ENCODE assay signal across 16 cellular contexts in the genomic region with DNA sequence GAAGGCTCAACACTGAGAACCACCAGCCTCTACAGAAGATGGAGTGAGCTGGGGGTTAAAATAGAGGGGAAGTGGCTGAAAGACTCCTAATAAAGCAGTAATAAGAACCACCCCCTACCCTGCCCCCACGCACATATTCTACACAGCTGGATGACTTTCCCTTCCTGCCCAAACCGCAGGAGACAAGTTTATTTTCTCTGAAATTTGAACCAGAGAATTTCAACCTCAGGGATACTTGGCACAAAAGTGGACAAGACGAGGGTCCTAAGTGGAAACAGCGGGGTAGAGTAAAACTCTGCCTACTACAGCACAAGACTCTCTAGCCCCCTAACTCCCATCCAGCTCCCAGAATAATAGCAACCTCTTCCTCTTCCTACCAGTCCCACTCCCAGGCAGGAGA. TPM values are rescaled to one million over a fixed set of nuclear protein-coding genes. Genes with fewer than 3 reads are reported as not detected.
A peak's percentile ranks its signal among the peaks of the same experiment; 100 is the strongest.
DNase-seq lines count a peak whose midpoint lies in the region; ATAC-seq and TF ChIP-seq lines count a peak whose summit lies in the region.
"Had no signal": no experiment of that assay in that cellular context is flagged by ENCODE, and none has a peak within 500 bp of the region (broad histone marks: within the 10 kb centered on the region; RNA-seq: fewer than 3 reads in every experiment).

No MANE protein-coding gene starts in this region.

- peaks cover 11% of the 10 kb centered on the region for H3K4me1 Mint-ChIP-seq in activated T-cell treated with anti-CD3 and anti-CD28 coated beads, Interleukin-2, amount 50 U/mL, for 72 hours (ENCODE audit: low read depth)
- H3K4me1 Mint-ChIP-seq in activated T-cell treated with anti-CD3 and anti-CD28 coated beads, Interleukin-2, amount 50 U/mL, for 24 hours (ENCODE audit: low read depth) = peaks cover 15% of the 10 kb centered on the region
- peaks cover 27% of the 10 kb centered on the region for H3K4me1 Mint-ChIP-seq in activated CD8-positive, alpha-beta T cell treated with anti-CD3 and anti-CD28 coated beads, Interleukin-2, amount 10 ng/mL, durations not matched to agents 7 days and 5 days (ENCODE audit: low read depth)
- peaks cover 9 to 15% of the 10 kb centered on the region in 2 donors for H3K4me1 Mint-ChIP-seq in effector memory CD8-positive, alpha-beta T cell (ENCODE audit: low read depth in 2 of 2)
- H3K4me1 Mint-ChIP-seq: mesothelial cell of epicardium had no signal

- H3K36me3 Mint-ChIP-seq in activated T-cell treated with anti-CD3 and anti-CD28 coated beads, Interleukin-2, amount 50 U/mL, for 72 hours (ENCODE audit: insufficient read depth in 2 of 2) = peaks cover 2 to 3% of the 10 kb centered on the region in 2 donors
- peaks cover 66% of the 10 kb centered on the region for H3K36me3 Mint-ChIP-seq in activated T-cell treated with anti-CD3 and anti-CD28 coated beads, Interleukin-2, amount 50 U/mL, for 24 hours (ENCODE audit: low read depth)
- H3K36me3 Mint-ChIP-seq in activated CD8-positive, alpha-beta T cell treated with anti-CD3 and anti-CD28 coated beads, Interleukin-2, amount 10 ng/mL, durations not matched to agents 7 days and 5 days (ENCODE audit: low read depth) = peaks cover 32% of the 10 kb centered on the region
- peaks cover 53% of the 10 kb centered on the region for H3K36me3 Mint-ChIP-seq in effector memory CD8-positive, alpha-beta T cell (ENCODE audit: insufficient read depth)

- POLR2A ChIA-PET in activated CD8-positive, alpha-beta T cell treated with anti-CD3 and anti-CD28 coated beads, Interleukin-2, amount 10 ng/mL, durations not matched to agents 7 days and 5 days (lab: Charles Lee) = interaction anchor here (1.0 kb wide), 1 partner anchor 28 kb away, joined by 3 read pairs; the partner anchor contains the start of gene USF3

- WGBS in thyroid gland, 2 donors = 30 to 31% methylated on average over 4 of the region's 4 CpGs

- ATAC-seq in activated T-cell treated with anti-CD3 and anti-CD28 coated beads, Interleukin-2, amount 50 U/mL, for 72 hours (replicated peaks in 1 of 2) = no peak
- ATAC-seq in activated CD8-positive, alpha-beta T cell treated with anti-CD3 and anti-CD28 coated beads, Interleukin-2, amount 10 ng/mL, durations not matched to agents 7 days and 5 days = no peak
- ATAC-seq in effector memory CD8-positive, alpha-beta T cell (replicated peaks) = no peak
- no peak for ATAC-seq in GM18873 (IDR thresholded peaks at IDR 0.05; ENCODE audit: low FRiP score, unreplicated experiment)

- DNase-seq in activated T-cell treated with anti-CD3 and anti-CD28 coated beads, Interleukin-2, amount 50 U/mL, for 72 hours = no peak
- DNase-seq in activated T-cell treated with anti-CD3 and anti-CD28 coated beads, Interleukin-2, amount 50 U/mL, for 24 hours = no peak
- DNase-seq in activated CD8-positive, alpha-beta T cell treated with anti-CD3 and anti-CD28 coated beads, Interleukin-2, amount 10 ng/mL, durations not matched to agents 7 days and 5 days = no peak
- DNase-seq in thyroid gland = peak; percentile 12 to 31
- DNase-seq in effector memory CD8-positive, alpha-beta T cell = no peak
- DNase-seq in stimulated activated CD4-positive, alpha-beta T cell treated with anti-CD3 and anti-CD28 coated beads, Interleukin-2, amount 100 ng/mL, for 24 hours = no peak
- DNase-seq: activated CD4-positive, alpha-beta T cell treated with anti-CD3 and anti-CD28 coated beads for 1 hour; colonic mucosa; heart right ventricle; NCI-H2227 treated with DMSO at 0.1 percent for 48 hours; sigmoid colon had no signal

- H3K4me3 ChIP-seq in iPS-20b (ENCODE audit: low read length) = no peak overlapping the region
- no peak overlapping the region for H3K4me3 ChIP-seq in thyroid gland (replicated peaks in 1 of 3)
- H3K4me3 ChIP-seq: colonic mucosa, heart right ventricle, sigmoid colon had no signal

- no peak for TF ChIP-seq POLR2A in thyroid gland (IDR thresholded peaks at IDR 0.05)

- TF ChIP-seq CTCF in thyroid gland (IDR thresholded peaks at IDR 0.05) = no peak

- H3K4me1 ChIP-seq in iPS-20b (ENCODE audit: insufficient read depth, low read length) = peaks cover 10% of the 10 kb centered on the region; the same call in 1 of the 2 replicates
- H3K4me1 ChIP-seq in thyroid gland = peaks cover 5 to 13% of the 10 kb centered on the region in 2 donors
- H3K4me1 ChIP-seq: colonic mucosa, sigmoid colon had no signal

- H3K9ac ChIP-seq in iPS-20b (ENCODE audit: low read depth, low read length) = peak overlapping the region; percentile 25; the same call in 1 of the 2 replicates
- H3K9ac ChIP-seq: KMS-11 had no signal

- CTCF ChIA-PET in activated CD8-positive, alpha-beta T cell treated with anti-CD3 and anti-CD28 coated beads, Interleukin-2, amount 10 ng/mL, durations not matched to agents 7 days and 5 days (lab: Charles Lee) = interaction anchor here (0.7 to 1.4 kb wide), 2 partner anchors 77 to 84 kb away, joined by 3 to 4 read pairs; no protein-coding TSS in a partner anchor

- intact Hi-C loops in thyroid gland (cut with DNase I) = no loop called here

- no peaks in the 10 kb centered on the region for H3K9me3 Mint-ChIP-seq in activated T-cell treated with anti-CD3 and anti-CD28 coated beads, Interleukin-2, amount 50 U/mL, for 72 hours
- H3K9me3 Mint-ChIP-seq in activated T-cell treated with anti-CD3 and anti-CD28 coated beads, Interleukin-2, amount 50 U/mL, for 24 hours = no peaks in the 10 kb centered on the region
- H3K9me3 Mint-ChIP-seq in activated CD8-positive, alpha-beta T cell treated with anti-CD3 and anti-CD28 coated beads, Interleukin-2, amount 10 ng/mL, durations not matched to agents 7 days and 5 days (ENCODE audit: insufficient read depth) = no peaks in the 10 kb centered on the region
- no peaks in the 10 kb centered on the region for H3K9me3 Mint-ChIP-seq in effector memory CD8-positive, alpha-beta T cell
- H3K9me3 Mint-ChIP-seq: mesothelial cell of epicardium had no signal

- peak overlapping the region; percentile 18 for H3K27ac Mint-ChIP-seq in activated T-cell treated with anti-CD3 and anti-CD28 coated beads, Interleukin-2, amount 50 U/mL, for 72 hours
- H3K27ac Mint-ChIP-seq in activated T-cell treated with anti-CD3 and anti-CD28 coated beads, Interleukin-2, amount 50 U/mL, for 24 hours = no peak overlapping the region
- H3K27ac Mint-ChIP-seq in activated CD8-positive, alpha-beta T cell treated with anti-CD3 and anti-CD28 coated beads, Interleukin-2, amount 10 ng/mL, durations not matched to agents 7 days and 5 days = peak overlapping the region; percentile 78
- peak overlapping the region in 1 of 2 donors; percentile 49 for H3K27ac Mint-ChIP-seq in effector memory CD8-positive, alpha-beta T cell
- H3K27ac Mint-ChIP-seq: mesothelial cell of epicardium had no signal

- no peaks in the 10 kb centered on the region for H3K27me3 Mint-ChIP-seq in activated T-cell treated with anti-CD3 and anti-CD28 coated beads, Interleukin-2, amount 50 U/mL, for 72 hours (ENCODE audit: low read depth)
- H3K27me3 Mint-ChIP-seq in activated T-cell treated with anti-CD3 and anti-CD28 coated beads, Interleukin-2, amount 50 U/mL, for 24 hours = no peaks in the 10 kb centered on the region
- H3K27me3 Mint-ChIP-seq in activated CD8-positive, alpha-beta T cell treated with anti-CD3 and anti-CD28 coated beads, Interleukin-2, amount 10 ng/mL, durations not matched to agents 7 days and 5 days (ENCODE audit: low read depth) = no peaks in the 10 kb centered on the region
- no peaks in the 10 kb centered on the region for H3K27me3 Mint-ChIP-seq in effector memory CD8-positive, alpha-beta T cell

- no peak overlapping the region for H3K4me3 Mint-ChIP-seq in activated T-cell treated with anti-CD3 and anti-CD28 coated beads, Interleukin-2, amount 50 U/mL, for 72 hours
- no peak overlapping the region for H3K4me3 Mint-ChIP-seq in activated T-cell treated with anti-CD3 and anti-CD28 coated beads, Interleukin-2, amount 50 U/mL, for 24 hours
- H3K4me3 Mint-ChIP-seq in activated CD8-positive, alpha-beta T cell treated with anti-CD3 and anti-CD28 coated beads, Interleukin-2, amount 10 ng/mL, durations not matched to agents 7 days and 5 days = no peak overlapping the region
- H3K4me3 Mint-ChIP-seq in effector memory CD8-positive, alpha-beta T cell = no peak overlapping the region
- H3K4me3 Mint-ChIP-seq: mesothelial cell of epicardium had no signal

- H3K36me3 ChIP-seq in iPS-20b (ENCODE audit: insufficient read depth, low read depth, low read length) = no peaks in the 10 kb centered on the region
- peaks cover 0 to 5% of the 10 kb centered on the region in 2 donors for H3K36me3 ChIP-seq in thyroid gland
- H3K36me3 ChIP-seq: colonic mucosa had no signal

- H3K9me3 ChIP-seq in iPS-20b (ENCODE audit: insufficient read depth, low read depth, low read length) (no peaks in the 10 kb centered on the region), thyroid gland (no peaks in the 10 kb centered on the region)
- H3K9me3 ChIP-seq: colonic mucosa, heart right ventricle, sigmoid colon had no signal

- H3K27me3 ChIP-seq in iPS-20b (ENCODE audit: insufficient read depth, low read length) (no peaks in the 10 kb centered on the region), thyroid gland (no peaks in the 10 kb centered on the region)
- H3K27me3 ChIP-seq: colonic mucosa, heart right ventricle, sigmoid colon had no signal

- H3K27ac ChIP-seq in iPS-20b (ENCODE audit: low read length) (no peak overlapping the region), thyroid gland (no peak overlapping the region)
- H3K27ac ChIP-seq: 22Rv1, colonic mucosa, heart right ventricle, KMS-11, sigmoid colon had no signal

RNA-seq across cellular contexts. Expression of gene USF3, which starts 28.4 kb away (rescaled TPM):
- total RNA-seq in activated T-cell treated with anti-CD3 and anti-CD28 coated beads, Interleukin-2, amount 50 U/mL, for 72 hours = 10 to 100 TPM; 16.8 to 18.2 TPM
- 10 to 100 TPM; 16.3 to 18.0 TPM for total RNA-seq in activated CD8-positive, alpha-beta T cell treated with anti-CD3 and anti-CD28 coated beads, Interleukin-2, amount 10 ng/mL, durations not matched to agents 7 days and 5 days
- 10 to 100 TPM; 21.4 to 33.4 (median 26.3) TPM for total RNA-seq in thyroid gland

Comparison
In these comparisons a context has a peak if more than half of its experiments do, and no peak if none do; other contexts are left out.
1. DNase-seq: peak in thyroid gland (2 of 2); none in activated T-cell treated with anti-CD3 and anti-CD28 coated beads, Interleukin-2, amount 50 U/mL, for 72 hours (0 of 2), activated T-cell treated with anti-CD3 and anti-CD28 coated beads, Interleukin-2, amount 50 U/mL, for 24 hours (single experiment), activated CD8-positive, alpha-beta T cell treated with anti-CD3 and anti-CD28 coated beads, Interleukin-2, amount 10 ng/mL, durations not matched to agents 7 days and 5 days (single experiment), effector memory CD8-positive, alpha-beta T cell (0 of 3) and stimulated activated CD4-positive, alpha-beta T cell treated with anti-CD3 and anti-CD28 coated beads, Interleukin-2, amount 100 ng/mL, for 24 hours (0 of 2).